In the genomic region with DNA sequence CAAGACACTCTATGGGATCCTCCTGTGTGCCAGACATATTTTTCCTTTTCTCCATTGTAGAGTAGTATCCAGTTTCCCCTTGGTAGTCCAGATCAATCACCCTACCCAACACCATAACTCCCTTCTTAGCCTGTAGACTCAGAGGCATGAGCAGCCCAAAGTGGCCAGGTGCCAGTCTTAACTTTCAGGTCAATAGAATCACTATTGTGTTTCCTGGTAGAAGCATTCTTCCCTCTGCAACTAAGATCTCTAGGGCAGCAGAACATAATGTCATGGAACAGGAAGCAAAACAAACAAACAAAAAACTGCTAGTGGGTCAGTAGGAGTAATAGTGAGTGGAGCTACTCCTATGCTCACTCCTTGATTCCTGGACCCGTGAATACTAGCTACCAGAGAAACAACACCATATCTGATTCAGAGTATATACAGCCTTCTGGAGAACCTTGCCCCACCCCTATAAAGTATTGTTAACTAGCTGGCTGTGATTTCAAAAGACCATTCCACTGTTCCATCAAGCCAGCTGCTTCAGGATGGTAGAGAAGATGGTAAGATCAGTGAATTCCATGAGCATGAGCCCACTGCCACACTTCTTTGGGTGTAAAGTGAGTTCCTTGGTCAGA, we compare ENCODE assay signal across 29 cellular contexts. TPM values are rescaled to one million over a fixed set of nuclear protein-coding genes. Genes with fewer than 3 reads are reported as not detected.
"Had no signal": no experiment of that assay in that cellular context is flagged by ENCODE, and none has a peak within 500 bp of the region (broad histone marks: within the 10 kb centered on the region; RNA-seq: fewer than 3 reads in every experiment).

No MANE protein-coding gene starts in this region.

- H3K9ac ChIP-seq: parathyroid adenoma had no signal

- H3K4me3 ChIP-seq: colonic mucosa, gastroesophageal sphincter, heart left ventricle, hepatocyte, lower lobe of right lung, right atrium auricular region, testis, tibial artery had no signal

- FAIRE-seq: islet of Langerhans had no signal

- H3K36me3 ChIP-seq: colonic mucosa, gastroesophageal sphincter, heart left ventricle, lower lobe of right lung, right atrium auricular region, tibial artery had no signal

- H3K9me3 ChIP-seq: colonic mucosa, gastroesophageal sphincter, lower lobe of right lung, right atrium auricular region, testis, tibial artery had no signal

- H3K4me1 ChIP-seq: colonic mucosa, gastroesophageal sphincter, heart left ventricle, lower lobe of right lung, parathyroid adenoma, right atrium auricular region, testis, tibial artery had no signal

- H3K27ac ChIP-seq: colonic mucosa, epithelial cell of prostate, gastroesophageal sphincter, heart left ventricle, hepatocyte, lower lobe of right lung, parathyroid adenoma, right atrium auricular region, testis, tibial artery had no signal

- ATAC-seq: esophagus mucosa; gastroesophageal sphincter; heart left ventricle; left ventricle myocardium superior; lower lobe of right lung; naive thymus-derived CD8-positive, alpha-beta T cell; sciatic nerve; stimulated activated effector memory CD8-positive, alpha-beta T cell treated with anti-CD3 and anti-CD28 coated beads, Interleukin-12 subunit alpha, Interleukin-12 subunit beta, amount 100 ng/mL, for 72 hours had no signal

- DNase-seq: colonic mucosa; effector CD8-positive, alpha-beta T cell; endodermal cell; foreskin fibroblast; heart left ventricle; kidney glomerular epithelial cell; left ventricle myocardium superior; lower lobe of right lung; naive thymus-derived CD8-positive, alpha-beta T cell; occipital lobe; stimulated activated CD4-positive, alpha-beta T cell treated with anti-CD3 and anti-CD28 coated beads, Interleukin-2, amount 100 ng/mL, for 24 hours; stimulated activated CD4-positive, alpha-beta T cell treated with anti-CD3 and anti-CD28 coated beads, Interleukin-4, amount 100 ng/mL, for 24 hours; stimulated activated naive CD4-positive, alpha-beta T cell treated with Interleukin-2 at 50 U/mL for 16 hours; testis; tibial artery had no signal

RNA-seq across cellular contexts. Expression of a gene that starts 11.2 kb away (rescaled TPM):
- total RNA-seq: chondrocyte; colonic mucosa; esophagus mucosa; gastroesophageal sphincter; heart left ventricle; hepatocyte; left ventricle myocardium superior; lower lobe of right lung; myocyte; naive thymus-derived CD8-positive, alpha-beta T cell; occipital lobe; progenitor cell of endocrine pancreas; right atrium auricular region; testis; urinary bladder had no signal
- polyA plus RNA-seq: heart left ventricle; hepatocyte; naive thymus-derived CD8-positive, alpha-beta T cell; neural cell; urinary bladder had no signal
